ENCODE assay signal across 8 cellular contexts in the genomic region with DNA sequence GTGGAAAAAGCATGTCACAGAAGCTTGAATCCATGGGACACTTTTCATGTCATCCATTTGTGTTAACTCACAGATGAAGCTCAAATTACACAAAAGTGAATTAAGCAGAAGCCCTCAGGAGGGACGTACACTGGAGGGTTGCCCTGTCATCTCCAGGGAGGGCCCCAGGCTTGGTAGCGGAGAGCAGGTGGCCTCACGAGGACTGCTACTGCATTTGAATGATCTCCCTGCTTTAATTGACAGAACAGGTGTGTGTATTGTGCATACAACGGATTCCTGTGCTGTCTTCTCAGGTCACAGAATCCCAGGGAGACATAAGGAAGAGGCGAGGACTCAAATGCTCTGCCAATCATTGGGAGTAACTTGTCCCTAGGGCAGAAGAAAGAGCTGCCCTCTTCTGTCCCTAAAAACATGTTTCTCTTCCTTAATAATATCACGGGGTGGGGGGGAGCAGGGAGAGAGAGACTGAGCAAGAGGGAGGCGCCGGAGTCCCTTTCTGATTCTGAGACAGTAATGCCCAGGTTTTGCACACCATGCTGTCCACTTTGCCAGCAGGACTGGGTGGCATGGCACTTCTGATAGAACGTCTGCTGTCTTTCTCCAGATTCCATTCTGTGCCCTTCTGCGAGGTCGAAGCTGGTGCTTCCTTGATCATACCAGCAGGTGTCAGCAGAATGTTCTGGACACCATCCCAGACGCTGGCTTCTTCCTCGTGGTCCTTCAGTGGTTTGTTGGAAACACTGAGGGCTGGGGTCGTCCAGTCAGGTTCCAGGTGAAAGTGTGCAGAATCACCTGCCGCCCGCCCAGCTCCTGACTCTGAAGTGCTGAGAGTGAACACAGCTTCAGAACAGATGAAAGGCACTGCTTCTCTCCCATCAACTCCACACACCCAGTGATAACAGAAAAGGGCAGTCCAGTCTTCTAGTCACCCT. TPM values are rescaled to one million over a fixed set of nuclear protein-coding genes. Genes with fewer than 3 reads are reported as not detected.
DNase-seq lines count a peak whose midpoint lies in the region; ATAC-seq and TF ChIP-seq lines count a peak whose summit lies in the region.

No MANE protein-coding gene starts in this region.

- peak; percentile 75 for TF ChIP-seq CTCF in foreskin fibroblast (IDR thresholded peaks at IDR 0.05; ENCODE audit: low read depth, low read length)

- DNase-seq in ELF-1 (ENCODE audit: low read depth, low spot score) (peak; percentile 67), NOMO-1 treated with DMSO at 0.1 percent for 48 hours (lab: John Stamatoyannopoulos, UW; ENCODE audit: unreplicated experiment) (peak; percentile 46), foreskin fibroblast (peak; percentile 31 to 73), nucleus accumbens (lab: John Stamatoyannopoulos, UW) (peak in 46 of 56 donors; percentile 6 to 71 (median 38)), cortex of kidney (lab: John Stamatoyannopoulos, UW) (no peak)
- peak; percentile 37 for DNase-seq in activated T-helper 2 cell treated with anti-CD3 and anti-CD28 coated beads, Interferon-gamma antibody, Interleukin-2, Interleukin-4, amounts not matched to agents 10 μg/mL and 5 μg/mL and 100 μg/mL, durations not matched to agents 14 hours and 24 hours and 36 hours (ENCODE audit: low spot score)

- peaks cover 51% of the 10 kb centered on the region for H3K4me1 Mint-ChIP-seq in activated T-helper 2 cell treated with anti-CD3 and anti-CD28 coated beads, Interferon-gamma antibody, Interleukin-2, Interleukin-4, amounts not matched to agents 10 μg/mL and 5 μg/mL and 100 μg/mL, durations not matched to agents 14 hours and 24 hours and 36 hours (ENCODE audit: low read depth)

- peaks cover 10% of the 10 kb centered on the region for H3K27me3 Mint-ChIP-seq in activated T-helper 2 cell treated with anti-CD3 and anti-CD28 coated beads, Interferon-gamma antibody, Interleukin-2, Interleukin-4, amounts not matched to agents 10 μg/mL and 5 μg/mL and 100 μg/mL, durations not matched to agents 14 hours and 24 hours and 36 hours (ENCODE audit: low read depth)

- peak overlapping the region; percentile 19 for H3K4me3 Mint-ChIP-seq in activated T-helper 2 cell treated with anti-CD3 and anti-CD28 coated beads, Interferon-gamma antibody, Interleukin-2, Interleukin-4, amounts not matched to agents 10 μg/mL and 5 μg/mL and 100 μg/mL, durations not matched to agents 14 hours and 24 hours and 36 hours (ENCODE audit: low read depth)

- peak; percentile 82 for ATAC-seq in HG02885 (IDR thresholded peaks at IDR 0.05; ENCODE audit: poor library complexity, unreplicated experiment)
- ATAC-seq in GM21390 (IDR thresholded peaks at IDR 0.05; ENCODE audit: unreplicated experiment), result no peak

- intact Hi-C loops in activated T-helper 2 cell treated with anti-CD3 and anti-CD28 coated beads, Interferon-gamma antibody, Interleukin-2, Interleukin-4, amounts not matched to agents 10 μg/mL and 5 μg/mL and 100 μg/mL, durations not matched to agents 14 hours and 24 hours and 36 hours (cut with micrococcal nuclease), result loop anchor here (2.0 kb wide), 1 partner anchor 170 kb away; no protein-coding TSS in a partner anchor

- no peak overlapping the region for H3K4me3 ChIP-seq in foreskin fibroblast (ENCODE audit: low read depth in 1 of 2, low read length in 2 of 2)

- H3K9me3 Mint-ChIP-seq in activated T-helper 2 cell treated with anti-CD3 and anti-CD28 coated beads, Interferon-gamma antibody, Interleukin-2, Interleukin-4, amounts not matched to agents 10 μg/mL and 5 μg/mL and 100 μg/mL, durations not matched to agents 14 hours and 24 hours and 36 hours, result peaks cover 5% of the 10 kb centered on the region

- H3K27ac Mint-ChIP-seq in activated T-helper 2 cell treated with anti-CD3 and anti-CD28 coated beads, Interferon-gamma antibody, Interleukin-2, Interleukin-4, amounts not matched to agents 10 μg/mL and 5 μg/mL and 100 μg/mL, durations not matched to agents 14 hours and 24 hours and 36 hours, result peak overlapping the region; percentile 65

- H3K36me3 Mint-ChIP-seq in activated T-helper 2 cell treated with anti-CD3 and anti-CD28 coated beads, Interferon-gamma antibody, Interleukin-2, Interleukin-4, amounts not matched to agents 10 μg/mL and 5 μg/mL and 100 μg/mL, durations not matched to agents 14 hours and 24 hours and 36 hours (ENCODE audit: low read depth), result peaks cover 3% of the 10 kb centered on the region

RNA-seq across cellular contexts. Expression of gene RASGEF1A, which starts 26.1 kb away (rescaled TPM):
- 1.1 and 1.6 TPM in 2 replicates for total RNA-seq in activated T-helper 2 cell treated with anti-CD3 and anti-CD28 coated beads, Interferon-gamma antibody, Interleukin-2, Interleukin-4, amounts not matched to agents 10 μg/mL and 5 μg/mL and 100 μg/mL, durations not matched to agents 14 hours and 24 hours and 36 hours
